21 cellular contexts compared by ENCODE assay signal in the genomic region with DNA sequence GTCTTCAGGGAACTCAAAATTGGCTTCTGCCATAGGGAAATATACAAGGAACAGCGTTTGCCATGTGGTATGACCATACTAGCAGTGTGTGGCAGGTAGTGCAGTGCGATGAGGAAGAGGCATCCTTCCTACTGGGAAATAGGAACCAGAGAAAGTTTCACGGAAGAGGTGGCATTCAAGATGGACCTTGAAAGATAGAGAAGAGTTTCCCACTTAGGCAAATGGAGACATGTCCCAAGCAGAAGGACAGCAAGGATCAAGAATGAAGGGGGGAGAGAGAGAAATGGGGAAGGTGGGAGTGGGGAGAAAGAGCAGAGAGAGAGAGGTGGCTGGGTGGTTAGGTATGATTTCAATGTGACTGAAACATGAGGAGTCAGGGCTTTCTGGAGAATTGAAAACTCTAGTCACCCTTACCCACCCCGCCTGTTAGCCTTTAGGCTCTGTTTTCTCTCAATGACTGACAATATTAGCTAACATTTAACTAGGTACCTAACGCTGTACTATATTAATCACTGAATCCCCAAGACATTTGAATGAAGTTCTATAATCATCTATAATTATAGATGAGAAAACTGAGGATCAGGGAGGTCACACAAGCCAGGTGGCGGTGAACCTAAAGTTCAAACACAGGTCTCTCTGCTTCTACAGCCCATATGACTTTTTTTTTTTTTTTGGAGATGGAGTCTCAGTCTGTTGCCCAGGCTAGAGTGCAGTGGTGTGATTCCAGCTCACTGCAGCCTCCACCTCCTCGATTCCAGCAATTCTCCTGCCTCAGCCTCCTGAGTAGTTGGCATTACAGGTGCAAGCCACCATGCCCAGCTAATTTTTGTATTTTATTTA.
A peak's percentile ranks its signal among the peaks of the same experiment; 100 is the strongest.
DNase-seq lines count a peak whose midpoint lies in the region; ATAC-seq, FAIRE-seq and TF ChIP-seq lines count a peak whose summit lies in the region.
"Had no signal": no experiment of that assay in that cellular context is flagged by ENCODE, and none has a peak within 500 bp of the region (broad histone marks: within the 10 kb centered on the region; RNA-seq: fewer than 3 reads in every experiment).

No MANE protein-coding gene starts in this region.

- no peaks in the 10 kb centered on the region for H3K9me2 ChIP-seq in hepatocyte (replicated peaks; ENCODE audit: insufficient read depth)

- H3K4me3 ChIP-seq in liver (ENCODE audit: low read depth in 1 of 3, low read length in 3 of 3), result no peak overlapping the region
- H3K4me3 ChIP-seq in HepG2 (replicated peaks in 1 of 3; ENCODE audit: insufficient read depth in 1 of 3, low read depth in 2 of 3, low read length in 3 of 3), result no peak overlapping the region
- H3K4me3 ChIP-seq in WERI-Rb-1 (ENCODE audit: low read depth, low read length), result no peak overlapping the region
- H3K4me3 ChIP-seq in hepatocyte, result no peak overlapping the region
- H3K4me3 ChIP-seq: gastrocnemius medialis, ovary, smooth muscle cell had no signal

- no peaks in the 10 kb centered on the region for H3K9me3 ChIP-seq in liver (ENCODE audit: control insufficient read depth in 4 of 4, low read length in 3 of 4)
- no peaks in the 10 kb centered on the region for H3K9me3 ChIP-seq in HepG2 (ENCODE audit: low read length)
- H3K9me3 ChIP-seq in WERI-Rb-1 (ENCODE audit: severe bottlenecking), result no peaks in the 10 kb centered on the region
- H3K9me3 ChIP-seq in hepatocyte (ENCODE audit: low read depth), result no peaks in the 10 kb centered on the region
- H3K9me3 ChIP-seq: gastrocnemius medialis, ovary had no signal

- no TSS peak for BruUV-seq in HepG2 (replicated peaks; lab: Mats Ljungman, UMichigan)

- H3K4me2 ChIP-seq in HepG2 (ENCODE audit: low read depth, low read length), result no peak overlapping the region
- no peak overlapping the region for H3K4me2 ChIP-seq in hepatocyte
- H3K4me2 ChIP-seq: smooth muscle cell had no signal

- H3K36me3 ChIP-seq in liver (ENCODE audit: control insufficient read depth in 4 of 4, insufficient read depth in 3 of 4, low read depth in 1 of 4, low read length in 3 of 4) (no peaks in the 10 kb centered on the region), HepG2 (replicated peaks in 1 of 2; ENCODE audit: control insufficient read depth in 1 of 2, insufficient read depth in 2 of 2, low read length in 2 of 2) (no peaks in the 10 kb centered on the region), WERI-Rb-1 (no peaks in the 10 kb centered on the region), hepatocyte (replicated peaks; ENCODE audit: insufficient read depth, low read depth) (no peaks in the 10 kb centered on the region)
- H3K36me3 ChIP-seq: gastrocnemius medialis, ovary had no signal

- H4K20me1 ChIP-seq in HepG2 (ENCODE audit: insufficient read depth, low read length), result no peaks in the 10 kb centered on the region
- no peaks in the 10 kb centered on the region for H4K20me1 ChIP-seq in hepatocyte (ENCODE audit: insufficient read depth, poor library complexity, severe bottlenecking)

- FAIRE-seq in HepG2 (lab: Jason Lieb, UNC) (no peak), RCC 7860 (lab: Jason Lieb, UNC) (peak; percentile 88)
- FAIRE-seq: A204.1, bronchial epithelial cell had no signal

- TF ChIP-seq CTCF in liver (IDR thresholded peaks at IDR 0.05; ENCODE audit: low read depth, low read length, missing input control) (no peak), HepG2 (CRISPR knock-in tag; IDR thresholded peaks at IDR 0.05) (no peak), WERI-Rb-1 (IDR thresholded peaks at IDR 0.05; ENCODE audit: low read depth, low read length) (no peak), hepatocyte (IDR thresholded peaks at IDR 0.05; ENCODE audit: poor library complexity) (no peak)

- WGBS in liver, result 74% methylated on average over 7 of the region's 7 CpGs
- 82% methylated on average over 7 of the region's 7 CpGs for WGBS in HepG2 (ENCODE audit: low lambda C conversion rate)
- 78% methylated on average over 7 of the region's 7 CpGs for WGBS in hepatocyte (ENCODE audit: low lambda C conversion rate, missing lambda C conversion rate)

- peaks cover 17 to 54% (median 32%) of the 10 kb centered on the region in 4 donors for H3K4me1 ChIP-seq in liver (ENCODE audit: control insufficient read depth in 4 of 4, insufficient read depth in 4 of 4, low read length in 3 of 4)
- peaks cover 69% of the 10 kb centered on the region for H3K4me1 ChIP-seq in HepG2 (ENCODE audit: insufficient read depth, low read length)
- no peaks in the 10 kb centered on the region for H3K4me1 ChIP-seq in hepatocyte (ENCODE audit: insufficient read depth)

- H3K79me2 ChIP-seq in HepG2 (ENCODE audit: insufficient read depth, low read length), result no peaks in the 10 kb centered on the region
- no peaks in the 10 kb centered on the region for H3K79me2 ChIP-seq in hepatocyte

- H3K27ac ChIP-seq in liver (ENCODE audit: low read depth in 1 of 2, low read length in 2 of 2) (peak overlapping the region; percentile 77 to 98), HepG2 (ENCODE audit: extremely low read length, insufficient read depth, low read length) (no peak overlapping the region), WERI-Rb-1 (no peak overlapping the region), hepatocyte (no peak overlapping the region)
- H3K27ac ChIP-seq: gastrocnemius medialis, ovary had no signal

- no peak for TF ChIP-seq POLR2A in HepG2 (IDR thresholded peaks at IDR 0.05; ENCODE audit: insufficient read depth in 1 of 2, low read depth in 2 of 2, low read length in 2 of 2)

- CTCF ChIA-PET in HepG2 (lab: Yijun Ruan, JAX; ENCODE audit: low intra/inter-chr PET ratio, low total read pairs), result no interaction called here

- TF ChIP-seq RAD21 in liver (IDR thresholded peaks at IDR 0.05), result no peak
- TF ChIP-seq RAD21 in HepG2 (CRISPR knock-in tag; IDR thresholded peaks at IDR 0.05), result no peak

- in situ Hi-C loops in HepG2 (cut with HindIII; ENCODE audit: extremely low pct_ligation_motif_present, low pct_unique_long_range_greater_than_20kb), result no loop called here

- peak overlapping the region in 1 of 2 donors; percentile 19 for H3K9ac ChIP-seq in liver (ENCODE audit: low read depth in 1 of 2, low read length in 2 of 2)
- H3K9ac ChIP-seq in HepG2 (ENCODE audit: insufficient read depth, low read depth, low read length), result no peak overlapping the region

- ATAC-seq in HepG2 (no peak), HG02981 (IDR thresholded peaks at IDR 0.05; ENCODE audit: unreplicated experiment) (peak; percentile 33), GM21723 (IDR thresholded peaks at IDR 0.05; ENCODE audit: unreplicated experiment) (no peak)
- ATAC-seq: gastrocnemius medialis, SK-N-SH treated with all-trans-retinoic acid at 6 μM for 48 hours had no signal

- no peak for DNase-seq in HepG2 (ENCODE audit: low spot score)
- DNase-seq in RCC 7860 (ENCODE audit: low spot score), result peak; percentile 22
- DNase-seq in WERI-Rb-1, result no peak
- DNase-seq in hepatocyte (ENCODE audit: low spot score), result no peak
- no peak for DNase-seq in activated effector memory CD4-positive, alpha-beta T cell treated with Interleukin-2 at 50 U/mL for 16 hours
- DNase-seq: activated B cell treated with CpG ODN at 0.5 μM for 24 hours; activated CD8-positive, alpha-beta memory T cell treated with anti-CD3 and anti-CD28 coated beads, Interleukin-2, amount 50 U/mL, for 4 hours; activated naive CD4-positive, alpha-beta T cell treated with anti-CD3 and anti-CD28 coated beads, Interleukin-2, amount 50 U/mL, for 16 hours; CD8-positive, alpha-beta memory T cell; gastrocnemius medialis; GF-D8; islet precursor cell; NCI-H345; ovary had no signal

- H3K27me3 ChIP-seq in liver (ENCODE audit: control insufficient read depth in 4 of 4, insufficient read depth in 4 of 4, low read length in 3 of 4) (no peaks in the 10 kb centered on the region), HepG2 (ENCODE audit: control insufficient read depth in 1 of 2, insufficient read depth in 2 of 2, low read length in 2 of 2) (no peaks in the 10 kb centered on the region), WERI-Rb-1 (ENCODE audit: insufficient read depth, low read depth, severe bottlenecking) (no peaks in the 10 kb centered on the region), hepatocyte (no peaks in the 10 kb centered on the region)
- H3K27me3 ChIP-seq: gastrocnemius medialis, ovary had no signal

- H2AFZ ChIP-seq in HepG2 (ENCODE audit: low read length) (no peak overlapping the region), hepatocyte (no peak overlapping the region)

- POLR2A ChIA-PET in HepG2 (lab: Yijun Ruan, JAX), result no interaction called here

- intact Hi-C loops in HepG2 (cut with micrococcal nuclease; ENCODE audit: unreplicated experiment), result no loop called here

- no peak for TF ChIP-seq EP300 in HepG2 (IDR thresholded peaks at IDR 0.05; ENCODE audit: low read depth in 2 of 2, low read length in 2 of 2)
- TF ChIP-seq EP300 in HepG2 (CRISPR knock-in tag; IDR thresholded peaks at IDR 0.05; ENCODE audit: borderline replicate concordance), result no peak

TF ChIP-seq in liver, 16 proteins besides CTCF, POLR2A, EP300 and RAD21:
- TF ChIP-seq JUND (IDR thresholded peaks at IDR 0.05) (no peak), SP1 (IDR thresholded peaks at IDR 0.05) (no peak), YY1 (IDR thresholded peaks at IDR 0.05) (peak; percentile 46), RXRA (IDR thresholded peaks at IDR 0.05) (peak; percentile 16 to 42), NR2F2 (IDR thresholded peaks at IDR 0.05) (no peak)

TF ChIP-seq in HepG2, 621 proteins besides CTCF, POLR2A, EP300 and RAD21 (continues in another document):
- TF ChIP-seq HIVEP1 (CRISPR knock-in tag; IDR thresholded peaks at IDR 0.05) (no peak), FOXK2 (IDR thresholded peaks at IDR 0.05) (no peak)

Comparison
In these comparisons a context has a peak if more than half of its experiments do, and no peak if none do; other contexts are left out.
1. H3K27ac ChIP-seq: peak in liver (2 of 2); none in HepG2 (single experiment), WERI-Rb-1 (single experiment) and hepatocyte (single experiment).